Comparison of ENCODE assay signal across 24 cellular contexts in genomic region chr13:29487466-29488454, GRCh38.
"Had no signal": no experiment of that assay in that cellular context is flagged by ENCODE, and none has a peak within 500 bp of the region (broad histone marks: within the 10 kb centered on the region; RNA-seq: fewer than 3 reads in every experiment).

No MANE protein-coding gene starts in this region.

- H3K9me3 ChIP-seq: lower lobe of right lung, mucosa of descending colon, ovary, stomach, thyroid gland, vagina had no signal

- H3K27ac Mint-ChIP-seq: effector memory CD8-positive, alpha-beta T cell; mesothelial cell of epicardium; naive B cell; natural killer cell treated with Interleukin-12 subunit alpha and Interleukin-12 subunit beta and Interleukin-15 and Interleukin-18, amount 100 ng/mL, for 72 hours; stimulated activated effector memory CD8-positive, alpha-beta T cell treated with anti-CD3 and anti-CD28 coated beads, Interleukin-12 subunit alpha, Interleukin-12 subunit beta, amount 100 ng/mL, for 72 hours had no signal

- ATAC-seq: effector memory CD8-positive, alpha-beta T cell; left ventricle myocardium superior; lower lobe of right lung; mucosa of descending colon; natural killer cell treated with Interleukin-12 subunit alpha and Interleukin-12 subunit beta and Interleukin-15 and Interleukin-18, amount 100 ng/mL, for 72 hours; sciatic nerve; stimulated activated effector memory CD8-positive, alpha-beta T cell treated with anti-CD3 and anti-CD28 coated beads, Interleukin-12 subunit alpha, Interleukin-12 subunit beta, amount 100 ng/mL, for 72 hours had no signal

- H3K4me1 ChIP-seq: lower lobe of right lung, stomach, vagina had no signal

- H3K9me3 Mint-ChIP-seq: effector memory CD8-positive, alpha-beta T cell; mesothelial cell of epicardium; naive B cell; natural killer cell treated with Interleukin-12 subunit alpha and Interleukin-12 subunit beta and Interleukin-15 and Interleukin-18, amount 100 ng/mL, for 72 hours; stimulated activated effector memory CD8-positive, alpha-beta T cell treated with anti-CD3 and anti-CD28 coated beads, Interleukin-12 subunit alpha, Interleukin-12 subunit beta, amount 100 ng/mL, for 72 hours had no signal

- H3K4me1 Mint-ChIP-seq: stimulated activated effector memory CD8-positive, alpha-beta T cell treated with anti-CD3 and anti-CD28 coated beads, Interleukin-12 subunit alpha, Interleukin-12 subunit beta, amount 100 ng/mL, for 72 hours had no signal

- H3K36me3 ChIP-seq: lower lobe of right lung, ovary, stomach, thyroid gland, vagina had no signal

- H3K4me2 ChIP-seq: smooth muscle cell had no signal

- H3K4me3 Mint-ChIP-seq: effector memory CD8-positive, alpha-beta T cell; mesothelial cell of epicardium; naive B cell; natural killer cell treated with Interleukin-12 subunit alpha and Interleukin-12 subunit beta and Interleukin-15 and Interleukin-18, amount 100 ng/mL, for 72 hours; stimulated activated effector memory CD8-positive, alpha-beta T cell treated with anti-CD3 and anti-CD28 coated beads, Interleukin-12 subunit alpha, Interleukin-12 subunit beta, amount 100 ng/mL, for 72 hours had no signal

- FAIRE-seq: frontal cortex, keratinocyte had no signal

- H3K27me3 ChIP-seq: ovary, thyroid gland, vagina had no signal

- H3K27ac ChIP-seq: lower lobe of right lung, ovary, stomach, thyroid gland, vagina had no signal

- DNase-seq: cortex of kidney; effector memory CD8-positive, alpha-beta T cell; head of caudate nucleus; left ventricle myocardium superior; lower lobe of right lung; mucosa of descending colon; naive B cell; nucleus accumbens; retina; stimulated activated CD4-positive, alpha-beta T cell treated with anti-CD3 and anti-CD28 coated beads, Interleukin-2, amount 100 ng/mL, for 24 hours; stimulated activated CD4-positive, alpha-beta T cell treated with anti-CD3 and anti-CD28 coated beads, Interleukin-4, amount 100 ng/mL, for 24 hours; stimulated activated naive CD4-positive, alpha-beta T cell treated with Interleukin-2 at 50 U/mL for 16 hours; stomach; thyroid gland; trophoblast cell had no signal

- H3K4me3 ChIP-seq: lower lobe of right lung, mucosa of descending colon, ovary, smooth muscle cell, stomach, thyroid gland, vagina had no signal

- H3K36me3 Mint-ChIP-seq: mesothelial cell of epicardium; naive B cell; natural killer cell treated with Interleukin-12 subunit alpha and Interleukin-12 subunit beta and Interleukin-15 and Interleukin-18, amount 100 ng/mL, for 72 hours; stimulated activated effector memory CD8-positive, alpha-beta T cell treated with anti-CD3 and anti-CD28 coated beads, Interleukin-12 subunit alpha, Interleukin-12 subunit beta, amount 100 ng/mL, for 72 hours had no signal
